ENCODE assay signal across 8 cellular contexts in the genomic region with DNA sequence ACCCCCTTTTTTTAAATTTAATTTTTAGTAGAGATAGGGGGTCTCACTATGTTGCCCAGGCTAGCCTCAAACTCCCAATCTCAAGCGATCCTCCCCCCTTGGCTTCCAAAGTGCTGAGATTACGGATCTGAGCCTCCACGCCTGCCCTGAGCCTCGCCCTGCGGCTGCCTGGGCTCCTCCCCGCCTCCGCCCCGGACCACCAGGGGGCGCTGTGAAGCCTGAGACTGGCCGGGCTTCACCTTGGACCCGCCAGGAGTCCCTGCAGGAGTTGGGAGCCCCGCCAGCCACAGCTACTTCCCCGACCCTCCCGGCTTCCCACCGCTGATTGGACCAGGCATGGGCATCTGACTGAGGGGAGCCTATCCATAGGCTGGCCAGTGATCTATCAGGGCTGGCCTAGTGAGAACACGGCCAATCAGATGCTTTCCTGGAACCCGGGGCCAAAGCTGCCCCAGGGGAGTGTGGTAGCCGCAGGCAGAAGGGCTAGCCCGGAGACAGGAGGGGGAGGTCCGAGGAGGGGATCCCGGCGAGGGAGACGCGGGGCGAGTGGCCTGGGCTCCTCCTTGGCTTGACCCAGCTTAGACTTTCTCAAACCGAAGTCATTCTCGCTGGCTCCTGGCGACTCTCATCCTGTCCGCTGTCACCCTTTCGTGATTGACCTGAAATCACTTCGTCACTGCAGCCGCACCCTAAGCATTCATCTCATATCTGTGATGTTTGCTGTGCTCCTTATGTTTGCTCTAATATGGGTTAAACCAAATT. TPM values are rescaled to one million over a fixed set of nuclear protein-coding genes. Genes with fewer than 3 reads are reported as not detected.
DNase-seq lines count a peak whose midpoint lies in the region; ATAC-seq, FAIRE-seq and TF ChIP-seq lines count a peak whose summit lies in the region.

No MANE protein-coding gene starts in this region.

- H3K36me3 ChIP-seq in ES-I3 (ENCODE audit: insufficient read depth, low read length), result no peaks in the 10 kb centered on the region
- H3K36me3 ChIP-seq in neural progenitor cell, result no peaks in the 10 kb centered on the region

- H3K4me3 Mint-ChIP-seq in neural progenitor cell, result peak overlapping the region; percentile 85

- H3K4me1 ChIP-seq in ES-I3 (ENCODE audit: insufficient read depth, low read length) (peaks cover 5% of the 10 kb centered on the region; the same call in 1 of the 2 replicates), foreskin keratinocyte (peaks cover 11% of the 10 kb centered on the region), neural progenitor cell (no peaks in the 10 kb centered on the region)

- H3K27ac ChIP-seq in foreskin keratinocyte, result peak overlapping the region; percentile 87
- no peak overlapping the region for H3K27ac ChIP-seq in neural progenitor cell

- peaks cover 7% of the 10 kb centered on the region for H3K4me1 Mint-ChIP-seq in neural progenitor cell

- ATAC-seq in foreskin keratinocyte, result peak; percentile 90

- H3K27ac Mint-ChIP-seq in neural progenitor cell, result peak overlapping the region; percentile 84

- H3K9me3 ChIP-seq in ES-I3 (ENCODE audit: control insufficient read depth, insufficient read depth, low read length) (no peaks in the 10 kb centered on the region), neural progenitor cell (ENCODE audit: low read depth) (no peaks in the 10 kb centered on the region)

- FAIRE-seq in H54 (lab: Jason Lieb, UNC), result peak; percentile 86

- peak overlapping the region; percentile 78 for H3K9ac ChIP-seq in ES-I3 (ENCODE audit: low read depth, low read length)
- H3K9ac ChIP-seq in neural progenitor cell, result no peak overlapping the region

- no peaks in the 10 kb centered on the region for H3K79me2 ChIP-seq in neural progenitor cell (ENCODE audit: low read depth)

- H3K4me2 ChIP-seq in neural progenitor cell, result peak overlapping the region; percentile 86

- peak overlapping the region; percentile 66 for H2AFZ ChIP-seq in neural progenitor cell (replicated peaks)

- TF ChIP-seq POLR2A in H54 (IDR thresholded peaks at IDR 0.05; ENCODE audit: low read depth, low read length), result peak; percentile 66
- TF ChIP-seq POLR2A in Raji (IDR thresholded peaks at IDR 0.05; ENCODE audit: insufficient read depth, low read depth, low read length), result peak; percentile 94

- no peaks in the 10 kb centered on the region for H4K20me1 ChIP-seq in neural progenitor cell (ENCODE audit: low read depth)

- peak; percentile 99 for DNase-seq in H54 (ENCODE audit: insufficient read length, low spot score)
- DNase-seq in LoVo (ENCODE audit: low spot score), result peak; percentile 98
- DNase-seq in activated gamma-delta T cell (lab: John Stamatoyannopoulos, UW), result peak; percentile 75
- DNase-seq in foreskin keratinocyte, result peak; percentile 93 to 97
- DNase-seq in neural progenitor cell (ENCODE audit: low spot score), result peak; percentile 98
- peak; percentile 97 for DNase-seq in stromal cell of bone marrow (ENCODE audit: low read depth)

- H3K27me3 Mint-ChIP-seq in neural progenitor cell (ENCODE audit: insufficient read depth, low read depth), result no peaks in the 10 kb centered on the region

- H3K4me3 ChIP-seq in neural progenitor cell, result peak overlapping the region; percentile 53

- H3K27me3 ChIP-seq in foreskin keratinocyte (no peaks in the 10 kb centered on the region), neural progenitor cell (no peaks in the 10 kb centered on the region)

- H3K9me3 Mint-ChIP-seq in neural progenitor cell, result no peaks in the 10 kb centered on the region

- peaks cover 9% of the 10 kb centered on the region for H3F3A ChIP-seq in neural progenitor cell (ENCODE audit: low read depth)

- peak; percentile 100 for TF ChIP-seq CTCF in foreskin keratinocyte (conservative IDR thresholded peaks at IDR 0.05)
- peak; percentile 97 for TF ChIP-seq CTCF in neural progenitor cell (IDR thresholded peaks at IDR 0.05)

- no peaks in the 10 kb centered on the region for H3K36me3 Mint-ChIP-seq in neural progenitor cell

RNA-seq across cellular contexts. Expression of gene ANKRD9, which starts 15.1 kb away (rescaled TPM):
- 6.7 and 7.8 TPM in 2 replicates for total RNA-seq in foreskin keratinocyte
- polyA plus RNA-seq in foreskin keratinocyte, result 9.3 and 9.5 TPM in 2 replicates
- total RNA-seq in neural progenitor cell (ENCODE audit: low replicate concordance), result 10.8 and 47.4 TPM in 2 replicates
